9 cellular contexts compared by ENCODE assay signal in genomic region chr6:32945106-32945761, GRCh38. TPM values are rescaled to one million over a fixed set of nuclear protein-coding genes. Genes with fewer than 3 reads are reported as not detected.
DNase-seq lines count a peak whose midpoint lies in the region; ATAC-seq and TF ChIP-seq lines count a peak whose summit lies in the region.
"Had no signal": no experiment of that assay in that cellular context is flagged by ENCODE, and none has a peak within 500 bp of the region (broad histone marks: within the 10 kb centered on the region; RNA-seq: fewer than 3 reads in every experiment).

No MANE protein-coding gene starts in this region.

- H3K27ac ChIP-seq in CD8-positive, alpha-beta T cell (ENCODE audit: low read depth, low read length) = peak overlapping the region; percentile 17
- H3K27ac ChIP-seq in KMS-11 = no peak overlapping the region

- peak overlapping the region; percentile 6 for H3K4me3 Mint-ChIP-seq in CD8-positive, alpha-beta T cell
- peak overlapping the region; percentile 69 for H3K4me3 Mint-ChIP-seq in natural killer cell

- H3K36me3 Mint-ChIP-seq in CD8-positive, alpha-beta T cell = peaks cover 4% of the 10 kb centered on the region
- no peaks in the 10 kb centered on the region for H3K36me3 Mint-ChIP-seq in natural killer cell

- TF ChIP-seq CTCF in CD8-positive, alpha-beta T cell (IDR thresholded peaks at IDR 0.05) = no peak
- no peak for TF ChIP-seq CTCF in KMS-11 (conservative IDR thresholded peaks at IDR 0.05; ENCODE audit: low read depth, low read length)
- TF ChIP-seq CTCF in natural killer cell (IDR thresholded peaks at IDR 0.05) = no peak

- no peaks in the 10 kb centered on the region for H4K20me1 ChIP-seq in KMS-11 (ENCODE audit: insufficient read depth)

- H3K4me1 Mint-ChIP-seq in CD8-positive, alpha-beta T cell (ENCODE audit: low read depth) = peaks cover 68% of the 10 kb centered on the region
- H3K4me1 Mint-ChIP-seq in natural killer cell = peaks cover 62% of the 10 kb centered on the region in 2 donors

- DNase-seq in CD8-positive, alpha-beta T cell = peak in 1 of 7 experiments; percentile 63
- DNase-seq in activated gamma-delta T cell treated with anti-CD3 and anti-CD28 coated beads, Interleukin-2, amount 50 U/mL, for 16 hours (ENCODE audit: low read depth) = peak; percentile 65
- no peak for DNase-seq in natural killer cell
- DNase-seq in globus pallidus (ENCODE audit: low spot score) = no peak
- DNase-seq in iPS-NIHi11 (ENCODE audit: low spot score) = no peak
- no peak for DNase-seq in DMS 273 (lab: John Stamatoyannopoulos, UW; ENCODE audit: unreplicated experiment)

- POLR2A ChIA-PET in CD8-positive, alpha-beta T cell (lab: Charles Lee) = interaction anchor here (0.6 to 7.6 kb wide), 5 partner anchors 8 to 78 kb away, joined by 3 to 222 read pairs (median 3); partner anchors contain the start of genes BRD2 and HLA-DMA

- H3K4me1 ChIP-seq in CD8-positive, alpha-beta T cell (ENCODE audit: insufficient read depth, low read length) = peaks cover 65% of the 10 kb centered on the region
- H3K4me1 ChIP-seq in KMS-11 (ENCODE audit: low read depth, poor library complexity, severe bottlenecking) = peaks cover 44% of the 10 kb centered on the region

- intact Hi-C loops in CD8-positive, alpha-beta T cell (cut with DNase I, micrococcal nuclease) = no loop called here
- intact Hi-C loops in natural killer cell (cut with micrococcal nuclease) = loop anchor here (10.0 kb wide), 1 partner anchor 260 kb away; no protein-coding TSS in a partner anchor

- no peaks in the 10 kb centered on the region for H3K36me3 ChIP-seq in CD8-positive, alpha-beta T cell (ENCODE audit: insufficient read depth, low read length)
- no peaks in the 10 kb centered on the region for H3K36me3 ChIP-seq in KMS-11 (ENCODE audit: insufficient read depth)

- H2AFZ ChIP-seq in KMS-11 (ENCODE audit: low read depth) = no peak overlapping the region

- no peak overlapping the region for H3K4me3 ChIP-seq in CD8-positive, alpha-beta T cell (ENCODE audit: low read depth, low read length)
- no peak overlapping the region for H3K4me3 ChIP-seq in KMS-11 (IDR thresholded peaks at IDR 0.05; ENCODE audit: insufficient read depth, low read depth, low read length)

- H3K27me3 Mint-ChIP-seq in CD8-positive, alpha-beta T cell (ENCODE audit: low read depth) = no peaks in the 10 kb centered on the region
- no peaks in the 10 kb centered on the region for H3K27me3 Mint-ChIP-seq in natural killer cell (ENCODE audit: low read depth in 2 of 2)

- peak overlapping the region; percentile 95 for H3K27ac Mint-ChIP-seq in CD8-positive, alpha-beta T cell
- H3K27ac Mint-ChIP-seq in natural killer cell = peak overlapping the region; percentile 92 to 98

- peak overlapping the region; percentile 80; the same call in 1 of the 2 replicates for H3K4me2 ChIP-seq in KMS-11

- H3K9ac ChIP-seq in KMS-11 = no peak overlapping the region

- peak; percentile 45 for ATAC-seq in CD8-positive, alpha-beta T cell
- ATAC-seq in natural killer cell (peak; percentile 56 to 75 (median 56)), GM18909 (IDR thresholded peaks at IDR 0.05; ENCODE audit: poor library complexity, unreplicated experiment) (no peak)
- ATAC-seq: Panc1 had no signal

- H3K9me3 ChIP-seq in CD8-positive, alpha-beta T cell (ENCODE audit: low read length) = no peaks in the 10 kb centered on the region

- CTCF ChIA-PET in CD8-positive, alpha-beta T cell (lab: Charles Lee) = interaction anchor here (0.9 to 14.5 kb wide), 9 partner anchors 8 to 106 kb away, joined by 3 to 326 read pairs (median 7); partner anchors contain the start of genes HLA-DMA and TAP2

- no peaks in the 10 kb centered on the region for H3K27me3 ChIP-seq in CD8-positive, alpha-beta T cell (ENCODE audit: insufficient read depth, low read length)
- H3K27me3 ChIP-seq in KMS-11 (ENCODE audit: insufficient read depth, low read depth) = no peaks in the 10 kb centered on the region

- no peaks in the 10 kb centered on the region for H3K79me2 ChIP-seq in KMS-11 (ENCODE audit: insufficient read depth, low read depth)

- no peaks in the 10 kb centered on the region for H3K9me3 Mint-ChIP-seq in CD8-positive, alpha-beta T cell
- no peaks in the 10 kb centered on the region for H3K9me3 Mint-ChIP-seq in natural killer cell

RNA-seq across cellular contexts. Expression of gene HLA-DMB, which starts 4.4 kb away (rescaled TPM):
- 1 to 10 TPM; 8.9 to 9.9 TPM for total RNA-seq in CD8-positive, alpha-beta T cell
- total RNA-seq in natural killer cell = 10 to 100 TPM; 19.5 to 28.1 (median 23.0) TPM

RNA-seq across cellular contexts. Expression of gene HLA-DMA, which starts 7.7 kb away (rescaled TPM):
- 10 to 100 TPM; 25.9 to 32.3 TPM for total RNA-seq in CD8-positive, alpha-beta T cell
- total RNA-seq in natural killer cell = 10 to 100 TPM; 39.2 to 57.5 (median 48.1) TPM

RNA-seq across cellular contexts. Expression of gene BRD2, which starts 23.2 kb away (rescaled TPM):
- total RNA-seq in CD8-positive, alpha-beta T cell = 100 to 1,000 TPM; 333 to 340 TPM
- total RNA-seq in natural killer cell = 100 to 1,000 TPM; 653 to 886 (median 714) TPM
